In the genomic region with DNA sequence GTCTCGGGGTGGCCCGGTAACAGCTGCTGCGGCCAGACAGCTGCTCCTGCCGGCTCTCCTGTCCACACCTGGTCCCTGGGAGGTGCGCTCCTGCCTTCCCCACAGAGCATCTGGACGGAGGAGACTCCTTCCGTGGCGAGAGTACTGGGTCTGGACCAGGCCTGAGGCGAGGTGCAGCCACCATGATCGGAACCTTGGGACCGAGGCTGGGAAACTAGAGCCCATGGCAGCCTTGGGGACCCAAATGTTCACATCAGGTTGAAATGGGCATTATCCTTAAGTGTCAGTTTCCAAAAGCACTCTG, we compare ENCODE assay signal across 8 cellular contexts. TPM values are rescaled to one million over a fixed set of nuclear protein-coding genes. Genes with fewer than 3 reads are reported as not detected.
DNase-seq lines count a peak whose midpoint lies in the region; ATAC-seq and TF ChIP-seq lines count a peak whose summit lies in the region.

No MANE protein-coding gene starts in this region.

- peaks cover 30% of the 10 kb centered on the region for H3K4me1 Mint-ChIP-seq in activated T-helper 2 cell treated with anti-CD3 and anti-CD28 coated beads, Interferon-gamma antibody, Interleukin-2, Interleukin-4, amounts not matched to agents 10 μg/mL and 5 μg/mL and 100 μg/mL, durations not matched to agents 14 hours and 24 hours and 36 hours (ENCODE audit: low read depth)
- peaks cover 29% of the 10 kb centered on the region for H3K4me1 Mint-ChIP-seq in stimulated activated memory B cell treated with anti-CD40 and anti-IgM and Interleukin-4, amounts not matched to agents 10 μg/mL and 1 μg/mL and 100 μg/mL, for 72 hours

- no peaks in the 10 kb centered on the region for H3K9me3 Mint-ChIP-seq in activated T-helper 2 cell treated with anti-CD3 and anti-CD28 coated beads, Interferon-gamma antibody, Interleukin-2, Interleukin-4, amounts not matched to agents 10 μg/mL and 5 μg/mL and 100 μg/mL, durations not matched to agents 14 hours and 24 hours and 36 hours
- peaks cover 5% of the 10 kb centered on the region for H3K9me3 Mint-ChIP-seq in stimulated activated memory B cell treated with anti-CD40 and anti-IgM and Interleukin-4, amounts not matched to agents 10 μg/mL and 1 μg/mL and 100 μg/mL, for 72 hours

- peak; percentile 14 for ATAC-seq in HG03039 (IDR thresholded peaks at IDR 0.05; ENCODE audit: unreplicated experiment)
- peak; percentile 25 for ATAC-seq in stimulated activated memory B cell treated with anti-CD40 and anti-IgM and Interleukin-4, amounts not matched to agents 10 μg/mL and 1 μg/mL and 100 μg/mL, for 72 hours
- no peak for ATAC-seq in HG02610 (IDR thresholded peaks at IDR 0.05; ENCODE audit: unreplicated experiment)

- H3K27me3 Mint-ChIP-seq in activated T-helper 2 cell treated with anti-CD3 and anti-CD28 coated beads, Interferon-gamma antibody, Interleukin-2, Interleukin-4, amounts not matched to agents 10 μg/mL and 5 μg/mL and 100 μg/mL, durations not matched to agents 14 hours and 24 hours and 36 hours (ENCODE audit: low read depth): peaks cover 5% of the 10 kb centered on the region
- H3K27me3 Mint-ChIP-seq in stimulated activated memory B cell treated with anti-CD40 and anti-IgM and Interleukin-4, amounts not matched to agents 10 μg/mL and 1 μg/mL and 100 μg/mL, for 72 hours: no peaks in the 10 kb centered on the region

- H3K4me3 Mint-ChIP-seq in activated T-helper 2 cell treated with anti-CD3 and anti-CD28 coated beads, Interferon-gamma antibody, Interleukin-2, Interleukin-4, amounts not matched to agents 10 μg/mL and 5 μg/mL and 100 μg/mL, durations not matched to agents 14 hours and 24 hours and 36 hours (ENCODE audit: low read depth): peak overlapping the region; percentile 98
- peak overlapping the region; percentile 96 for H3K4me3 Mint-ChIP-seq in stimulated activated memory B cell treated with anti-CD40 and anti-IgM and Interleukin-4, amounts not matched to agents 10 μg/mL and 1 μg/mL and 100 μg/mL, for 72 hours

- peak overlapping the region; percentile 81 for H3K27ac Mint-ChIP-seq in activated T-helper 2 cell treated with anti-CD3 and anti-CD28 coated beads, Interferon-gamma antibody, Interleukin-2, Interleukin-4, amounts not matched to agents 10 μg/mL and 5 μg/mL and 100 μg/mL, durations not matched to agents 14 hours and 24 hours and 36 hours
- peak overlapping the region; percentile 86 for H3K27ac Mint-ChIP-seq in stimulated activated memory B cell treated with anti-CD40 and anti-IgM and Interleukin-4, amounts not matched to agents 10 μg/mL and 1 μg/mL and 100 μg/mL, for 72 hours

- intact Hi-C loops in activated T-helper 2 cell treated with anti-CD3 and anti-CD28 coated beads, Interferon-gamma antibody, Interleukin-2, Interleukin-4, amounts not matched to agents 10 μg/mL and 5 μg/mL and 100 μg/mL, durations not matched to agents 14 hours and 24 hours and 36 hours (cut with micrococcal nuclease): loop anchor here (1.0 to 10.0 kb wide), 4 partner anchors 85 to 567 kb away; a partner anchor contains a TSS

- peak; percentile 46 for DNase-seq in GM12865 (ENCODE audit: low read depth)
- DNase-seq in activated T-helper 2 cell treated with anti-CD3 and anti-CD28 coated beads, Interferon-gamma antibody, Interleukin-2, Interleukin-4, amounts not matched to agents 10 μg/mL and 5 μg/mL and 100 μg/mL, durations not matched to agents 14 hours and 24 hours and 36 hours (ENCODE audit: low spot score): no peak
- no peak for DNase-seq in NCI-H1694 (lab: John Stamatoyannopoulos, UW)
- DNase-seq in GM03348 (ENCODE audit: low spot score): no peak

- H3K36me3 Mint-ChIP-seq in activated T-helper 2 cell treated with anti-CD3 and anti-CD28 coated beads, Interferon-gamma antibody, Interleukin-2, Interleukin-4, amounts not matched to agents 10 μg/mL and 5 μg/mL and 100 μg/mL, durations not matched to agents 14 hours and 24 hours and 36 hours (ENCODE audit: low read depth): peaks cover 35% of the 10 kb centered on the region
- H3K36me3 Mint-ChIP-seq in stimulated activated memory B cell treated with anti-CD40 and anti-IgM and Interleukin-4, amounts not matched to agents 10 μg/mL and 1 μg/mL and 100 μg/mL, for 72 hours: peaks cover 19% of the 10 kb centered on the region

- no peak for TF ChIP-seq CTCF in GM12865 (IDR thresholded peaks at IDR 0.05; ENCODE audit: insufficient read depth, low read depth, low read length, missing control alignments)

- peak overlapping the region; percentile 91 for H3K4me3 ChIP-seq in GM12865 (ENCODE audit: low read depth, low read length)
- peak overlapping the region; percentile 96 for H3K4me3 ChIP-seq in iPS-11a (ENCODE audit: low read depth, low read length)

RNA-seq across cellular contexts. Expression of a gene that starts 0.6 kb away (rescaled TPM):
- 63.7 and 64.7 TPM in 2 replicates for total RNA-seq in activated T-helper 2 cell treated with anti-CD3 and anti-CD28 coated beads, Interferon-gamma antibody, Interleukin-2, Interleukin-4, amounts not matched to agents 10 μg/mL and 5 μg/mL and 100 μg/mL, durations not matched to agents 14 hours and 24 hours and 36 hours
